9 cellular contexts compared by ENCODE assay signal in the genomic region with DNA sequence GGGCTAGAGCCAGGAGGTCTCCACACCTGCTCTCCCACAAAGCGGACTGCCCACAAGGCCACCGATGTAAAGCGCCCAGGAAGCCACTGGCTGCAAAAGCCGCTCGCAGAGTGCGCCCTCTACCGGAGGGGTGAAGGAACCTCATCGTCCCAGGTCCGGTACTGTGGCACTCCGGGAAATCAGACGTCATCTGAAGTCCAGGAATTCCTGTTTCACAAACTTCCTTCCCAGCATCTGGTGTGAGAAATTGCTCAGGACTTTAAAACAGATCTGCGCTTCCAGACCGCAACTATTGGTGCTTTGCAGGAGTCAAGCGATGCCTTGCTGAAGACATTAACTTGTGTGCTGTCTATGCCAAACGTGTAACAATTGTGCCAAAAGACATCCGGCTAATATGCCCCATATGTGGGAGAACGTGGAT.
DNase-seq lines count a peak whose midpoint lies in the region; ATAC-seq and TF ChIP-seq lines count a peak whose summit lies in the region.
"Had no signal": no experiment of that assay in that cellular context is flagged by ENCODE, and none has a peak within 500 bp of the region (broad histone marks: within the 10 kb centered on the region; RNA-seq: fewer than 3 reads in every experiment).

No MANE protein-coding gene starts in this region.

- ATAC-seq in HG02840 (IDR thresholded peaks at IDR 0.05; ENCODE audit: low FRiP score, unreplicated experiment) (no peak), GM21447 (IDR thresholded peaks at IDR 0.05; ENCODE audit: unreplicated experiment) (no peak)

- peak; percentile 95 for TF ChIP-seq CTCF in progenitor cell of endocrine pancreas (IDR thresholded peaks at IDR 0.05; ENCODE audit: unreplicated experiment)

- intact Hi-C loops in posterior vena cava (cut with DNase I): no loop called here

- no peak overlapping the region for H3K27ac Mint-ChIP-seq in progenitor cell of endocrine pancreas

- no peaks in the 10 kb centered on the region for H3K36me3 Mint-ChIP-seq in progenitor cell of endocrine pancreas (ENCODE audit: insufficient read depth)

- peaks cover 3% of the 10 kb centered on the region for H3K27me3 Mint-ChIP-seq in progenitor cell of endocrine pancreas

- peak; percentile 83 for DNase-seq in EH (ENCODE audit: low read depth)
- DNase-seq in Kasumi-1 (lab: John Stamatoyannopoulos, UW): peak; percentile 42 to 50
- DNase-seq in ecto neural progenitor cell (ENCODE audit: low spot score): peak; percentile 87
- peak; percentile 69 for DNase-seq in progenitor cell of endocrine pancreas (ENCODE audit: low spot score, unreplicated experiment)
- no peak for DNase-seq in posterior vena cava (ENCODE audit: low spot score)
- DNase-seq in NCI-H1105 treated with DMSO at 0.1 percent for 48 hours (lab: John Stamatoyannopoulos, UW): no peak

- peaks cover 4% of the 10 kb centered on the region for H3K9me3 Mint-ChIP-seq in progenitor cell of endocrine pancreas (ENCODE audit: low read depth)
- H3K9me3 Mint-ChIP-seq: central memory CD8-positive, alpha-beta T cell had no signal

- H3K4me3 Mint-ChIP-seq in progenitor cell of endocrine pancreas (ENCODE audit: low read depth): no peak overlapping the region
- H3K4me3 Mint-ChIP-seq: central memory CD8-positive, alpha-beta T cell had no signal

- peaks cover 2% of the 10 kb centered on the region for H3K4me1 Mint-ChIP-seq in progenitor cell of endocrine pancreas (ENCODE audit: low read depth)
- H3K4me1 Mint-ChIP-seq: central memory CD8-positive, alpha-beta T cell had no signal

Comparison
In these comparisons a context has a peak if more than half of its experiments do, and no peak if none do; other contexts are left out.
1. DNase-seq: peak in EH (single experiment), Kasumi-1 (2 of 2), ecto neural progenitor cell (single experiment) and progenitor cell of endocrine pancreas (single experiment); none in posterior vena cava (single experiment) and NCI-H1105 treated with DMSO at 0.1 percent for 48 hours (single experiment).